In genomic region chr14:28773917-28774691, GRCh38 we compare ENCODE assay signal across 11 cellular contexts. TPM values are rescaled to one million over a fixed set of nuclear protein-coding genes. Genes with fewer than 3 reads are reported as not detected.
DNase-seq lines count a peak whose midpoint lies in the region; ATAC-seq, FAIRE-seq and TF ChIP-seq lines count a peak whose summit lies in the region.
"Had no signal": no experiment of that assay in that cellular context is flagged by ENCODE, and none has a peak within 500 bp of the region (broad histone marks: within the 10 kb centered on the region; RNA-seq: fewer than 3 reads in every experiment).

No MANE protein-coding gene starts in this region.

- no peak overlapping the region for H3K27ac ChIP-seq in effector memory CD4-positive, alpha-beta T cell (ENCODE audit: insufficient read depth, low read length, poor library complexity, severe bottlenecking)
- no peak overlapping the region for H3K27ac ChIP-seq in small intestine (ENCODE audit: low read depth in 1 of 2, low read length in 1 of 2)

- DNase-seq in T47D (ENCODE audit: low read depth in 1 of 2, low spot score in 1 of 2) = peak; percentile 85 to 94
- DNase-seq in MCF 10A (ENCODE audit: unreplicated experiment) = no peak
- DNase-seq in NCI-H82 (lab: John Stamatoyannopoulos, UW) = peak; percentile 92
- peak; percentile 47 for DNase-seq in globus pallidus (ENCODE audit: low spot score)
- no peak for DNase-seq in type B pancreatic cell (ENCODE audit: extremely low spot score, unreplicated experiment)
- no peak for DNase-seq in effector memory CD4-positive, alpha-beta T cell
- no peak for DNase-seq in small intestine
- DNase-seq: cerebellar nuclear complex, DMS79, MM.1S had no signal

- in situ Hi-C loops in T47D (cut with HindIII; ENCODE audit: low pct_unique_long_range_greater_than_20kb, low sequenced_read_pairs) = no loop called here

- H3K9me3 Mint-ChIP-seq in MCF 10A (ENCODE audit: unreplicated experiment) (no peaks in the 10 kb centered on the region), type B pancreatic cell (no peaks in the 10 kb centered on the region)

- peaks cover 93% of the 10 kb centered on the region for H3K27me3 Mint-ChIP-seq in MCF 10A (ENCODE audit: insufficient read depth, unreplicated experiment)
- H3K27me3 Mint-ChIP-seq in type B pancreatic cell = peaks cover 98% of the 10 kb centered on the region

- no peaks in the 10 kb centered on the region for H3K27me3 ChIP-seq in effector memory CD4-positive, alpha-beta T cell (replicated peaks; ENCODE audit: control insufficient read depth, insufficient read depth, low read length, poor library complexity, severe bottlenecking)
- peaks cover 2 to 25% of the 10 kb centered on the region in 2 donors for H3K27me3 ChIP-seq in small intestine (ENCODE audit: control insufficient read depth in 2 of 2, insufficient read depth in 2 of 2, low read length in 2 of 2)

- POLR2A ChIA-PET in MCF 10A (lab: Yijun Ruan, JAX) = no interaction called here

- WGBS in small intestine, 3 donors = 5 to 17% (median 11%) methylated on average over 46 of the region's 46 CpGs

- H3K9me3 ChIP-seq in effector memory CD4-positive, alpha-beta T cell (ENCODE audit: control insufficient read depth, low read length) = no peaks in the 10 kb centered on the region
- no peaks in the 10 kb centered on the region for H3K9me3 ChIP-seq in small intestine (ENCODE audit: control insufficient read depth, low read depth)

- H3K4me3 Mint-ChIP-seq in MCF 10A (ENCODE audit: unreplicated experiment) (no peak overlapping the region), type B pancreatic cell (peak overlapping the region; percentile 76)

- H3K36me3 ChIP-seq in effector memory CD4-positive, alpha-beta T cell (ENCODE audit: control insufficient read depth, insufficient read depth, low read length) = no peaks in the 10 kb centered on the region
- H3K36me3 ChIP-seq in small intestine (ENCODE audit: control insufficient read depth in 2 of 2, insufficient read depth in 2 of 2, low read length in 2 of 2) = no peaks in the 10 kb centered on the region

- no TSS peak for BruUV-seq in MCF 10A (replicated peaks; lab: Mats Ljungman, UMichigan)

- H3K27ac Mint-ChIP-seq in MCF 10A (ENCODE audit: low read depth, unreplicated experiment) (no peak overlapping the region), type B pancreatic cell (no peak overlapping the region)

- no peak for FAIRE-seq in small intestine (lab: Jason Lieb, UNC)

- ATAC-seq in HG02973 (IDR thresholded peaks at IDR 0.05; ENCODE audit: unreplicated experiment) = no peak

- H3K4me1 Mint-ChIP-seq in MCF 10A (ENCODE audit: insufficient read depth, unreplicated experiment) = no peaks in the 10 kb centered on the region
- H3K4me1 Mint-ChIP-seq in type B pancreatic cell (ENCODE audit: unreplicated experiment) = peaks cover 10% of the 10 kb centered on the region

- H3K4me3 ChIP-seq in effector memory CD4-positive, alpha-beta T cell (ENCODE audit: insufficient read depth, low read depth, low read length, poor library complexity, severe bottlenecking) = no peak overlapping the region
- no peak overlapping the region for H3K4me3 ChIP-seq in small intestine (ENCODE audit: low read depth in 1 of 2, low read length in 2 of 2)

- TF ChIP-seq CTCF in MCF 10A (IDR thresholded peaks at IDR 0.05; ENCODE audit: unreplicated experiment) (no peak), type B pancreatic cell (conservative IDR thresholded peaks at IDR 0.05) (peak; percentile 73)

- CTCF ChIA-PET in MCF 10A (lab: Yijun Ruan, JAX) = interaction anchor here (0.6 to 0.7 kb wide), 2 partner anchors 21 to 452 kb away, joined by 3 read pairs; no protein-coding TSS in a partner anchor

- H3K36me3 Mint-ChIP-seq in MCF 10A (ENCODE audit: insufficient read depth, unreplicated experiment) (no peaks in the 10 kb centered on the region), type B pancreatic cell (no peaks in the 10 kb centered on the region)

- H3K4me1 ChIP-seq in effector memory CD4-positive, alpha-beta T cell (ENCODE audit: control insufficient read depth, insufficient read depth, low read length, poor library complexity, severe bottlenecking) = no peaks in the 10 kb centered on the region
- no peaks in the 10 kb centered on the region for H3K4me1 ChIP-seq in small intestine (ENCODE audit: control insufficient read depth in 2 of 2, insufficient read depth in 1 of 2, low read depth in 1 of 2, low read length in 1 of 2)

- intact Hi-C loops in MCF 10A (cut with micrococcal nuclease) = no loop called here

RNA-seq across cellular contexts. Expression of gene FOXG1, which starts 7.5 kb away (rescaled TPM):
- total RNA-seq in MCF 10A (2022) (not detected in 2 replicates), type B pancreatic cell (ENCODE audit: low replicate concordance) (0.10 and 1.7 TPM in 2 replicates)
- polyA plus RNA-seq in small intestine = under 1 TPM in 1 of 3 donors, not detected in 2; 0.01 TPM

Comparison
In these comparisons a context has a peak if more than half of its experiments do, and no peak if none do; other contexts are left out.
1. DNase-seq: peak in T47D (2 of 2), NCI-H82 (single experiment) and globus pallidus (single experiment); none in MCF 10A (single experiment), type B pancreatic cell (single experiment), effector memory CD4-positive, alpha-beta T cell (0 of 3) and small intestine (single experiment).